Comparison of ENCODE assay signal across 15 cellular contexts in the genomic region with DNA sequence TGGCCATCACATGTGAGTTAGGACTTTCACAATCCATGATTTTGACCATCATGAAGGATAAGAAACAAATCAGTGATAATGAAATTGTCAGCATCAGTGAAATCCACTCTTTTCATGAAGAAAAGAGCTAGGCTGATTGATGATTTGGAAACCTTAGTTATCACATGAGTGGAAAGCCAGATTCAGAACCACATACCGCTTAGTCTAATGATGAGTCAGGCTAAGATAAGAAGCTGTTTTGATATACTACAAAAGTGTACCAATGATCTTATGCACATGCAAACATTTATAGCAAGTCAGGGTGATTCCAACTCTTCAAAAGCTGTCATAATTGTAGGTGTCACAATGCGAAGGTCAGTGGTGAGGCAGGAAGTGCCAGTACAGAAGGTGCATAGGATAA.
A peak's percentile ranks its signal among the peaks of the same experiment; 100 is the strongest.
DNase-seq lines count a peak whose midpoint lies in the region; ATAC-seq and TF ChIP-seq lines count a peak whose summit lies in the region.
"Had no signal": no experiment of that assay in that cellular context is flagged by ENCODE, and none has a peak within 500 bp of the region (broad histone marks: within the 10 kb centered on the region; RNA-seq: fewer than 3 reads in every experiment).

No MANE protein-coding gene starts in this region.

- no peak overlapping the region for H3K4me3 ChIP-seq in choroid plexus epithelial cell (ENCODE audit: low read depth, low read length)
- H3K4me3 ChIP-seq: BLaER1 treated with 17β-estradiol and CSF1 and Interleukin-3, amounts not matched to agents 10 nM and 100 nM had no signal

- no peak for ATAC-seq in HG03520 (IDR thresholded peaks at IDR 0.05; ENCODE audit: unreplicated experiment)
- no peak for ATAC-seq in HG02571 (IDR thresholded peaks at IDR 0.05; ENCODE audit: unreplicated experiment)
- ATAC-seq: HCT116 had no signal

- DNase-seq in NCI-H146 (lab: John Stamatoyannopoulos, UW), result peak; percentile 12
- DNase-seq in NCI-H146 treated with DMSO at 0.1 percent for 48 hours (lab: John Stamatoyannopoulos, UW; ENCODE audit: unreplicated experiment), result no peak
- DNase-seq in NCI-H226, result peak; percentile 57
- peak; percentile 69 for DNase-seq in choroid plexus epithelial cell (ENCODE audit: low read depth)
- peak; percentile 49 for DNase-seq in iris pigment epithelial cell (ENCODE audit: low read depth)
- no peak for DNase-seq in activated T-cell treated with anti-CD3 and anti-CD28 coated beads for 4 hours
- DNase-seq: 8988T; ACHN; CD4-positive, CD25-positive, alpha-beta regulatory T cell; DMS53; GF-D8 had no signal

- no peak for TF ChIP-seq CTCF in choroid plexus epithelial cell (conservative IDR thresholded peaks at IDR 0.05; ENCODE audit: low read depth, low read length)

Comparison
In these comparisons a context has a peak if more than half of its experiments do, and no peak if none do; other contexts are left out.
1. DNase-seq: peak in NCI-H146 (single experiment), NCI-H226 (single experiment), choroid plexus epithelial cell (single experiment) and iris pigment epithelial cell (single experiment); none in NCI-H146 treated with DMSO at 0.1 percent for 48 hours (single experiment) and activated T-cell treated with anti-CD3 and anti-CD28 coated beads for 4 hours (single experiment).